In genomic region chrX:81957900-81958545, GRCh38 we compare ENCODE assay signal across 9 cellular contexts.
DNase-seq lines count a peak whose midpoint lies in the region; ATAC-seq, FAIRE-seq and TF ChIP-seq lines count a peak whose summit lies in the region.
"Had no signal": no experiment of that assay in that cellular context is flagged by ENCODE, and none has a peak within 500 bp of the region (broad histone marks: within the 10 kb centered on the region; RNA-seq: fewer than 3 reads in every experiment).

No MANE protein-coding gene starts in this region.

- FAIRE-seq in keratinocyte (lab: Jason Lieb, UNC) = no peak

- H2AK5ac ChIP-seq in H9 (ENCODE audit: insufficient read length, low read length) = no peak overlapping the region

- H2BK5ac ChIP-seq in H9 (ENCODE audit: insufficient read length, low read length) = no peak overlapping the region

- H3K23ac ChIP-seq in H9 (ENCODE audit: insufficient read length, low read depth, low read length) = no peak overlapping the region

- H3K79me1 ChIP-seq in H9 (ENCODE audit: insufficient read depth, low read depth, low read length, poor library complexity, severe bottlenecking) = no peaks in the 10 kb centered on the region

- H3K27me3 Mint-ChIP-seq in H9 (ENCODE audit: low read depth) = no peaks in the 10 kb centered on the region
- H3K27me3 Mint-ChIP-seq in activated T-helper 17 cell treated with anti-CD3 and anti-CD28 coated beads, Interleukin-2, amount 50 U/mL, for 72 hours = no peaks in the 10 kb centered on the region

- peaks cover 50 to 65% of the 10 kb centered on the region in 2 experiments for H3K9me3 Mint-ChIP-seq in H9
- H3K9me3 Mint-ChIP-seq in activated T-helper 17 cell treated with anti-CD3 and anti-CD28 coated beads, Interleukin-2, amount 50 U/mL, for 72 hours = no peaks in the 10 kb centered on the region

- POLR2A ChIA-PET in GM10248 (lab: Yijun Ruan, JAX) (no interaction called here), PC-9 (lab: Charles Lee; ENCODE audit: unreplicated experiment) (no interaction called here)

- H3K56ac ChIP-seq in H9 (ENCODE audit: insufficient read length, low read depth, low read length) = no peak overlapping the region

- no peak overlapping the region for H3K14ac ChIP-seq in H9 (ENCODE audit: insufficient read depth, low read length)

- peaks cover 0 to 6% (median 1%) of the 10 kb centered on the region in 3 experiments; a peak in 2 of 7 replicates for H3K36me3 Mint-ChIP-seq in H9 (ENCODE audit: insufficient read depth in 1 of 3, low read depth in 3 of 3)
- no peaks in the 10 kb centered on the region for H3K36me3 Mint-ChIP-seq in activated T-helper 17 cell treated with anti-CD3 and anti-CD28 coated beads, Interleukin-2, amount 50 U/mL, for 72 hours (ENCODE audit: low read depth)

- no peak overlapping the region for H3K27ac Mint-ChIP-seq in H9
- no peak overlapping the region for H3K27ac Mint-ChIP-seq in activated T-helper 17 cell treated with anti-CD3 and anti-CD28 coated beads, Interleukin-2, amount 50 U/mL, for 72 hours

- TF ChIP-seq CTCF in GM10248 (IDR thresholded peaks at IDR 0.05; ENCODE audit: control extremely low read depth, extremely low read depth, low read depth, missing control alignments) = peak; percentile 27
- TF ChIP-seq CTCF in H9 (conservative IDR thresholded peaks at IDR 0.05) = peak; percentile 52; the same call in 2 of the 3 replicates
- TF ChIP-seq CTCF in PC-9 (conservative IDR thresholded peaks at IDR 0.05) = peak; percentile 47; the same call in 1 of the 2 replicates
- TF ChIP-seq CTCF in keratinocyte (optimal IDR thresholded peaks at IDR 0.05 in 1 of 3, IDR thresholded peaks at IDR 0.05 in 1 of 3, conservative IDR thresholded peaks at IDR 0.05 in 1 of 3; ENCODE audit: extremely low read depth in 1 of 3, insufficient read depth in 2 of 3, low read length in 3 of 3) = peak in 2 of 3 experiments; percentile 25 to 43
- TF ChIP-seq CTCF in suprapubic skin (IDR thresholded peaks at IDR 0.05) = no peak

- H3K4me1 ChIP-seq in H9 (ENCODE audit: insufficient read depth, low read length) (no peaks in the 10 kb centered on the region), PC-9 (replicated peaks; ENCODE audit: insufficient read depth) (no peaks in the 10 kb centered on the region), keratinocyte (ENCODE audit: control insufficient read depth, extremely low read depth, insufficient read depth, low read length) (no peaks in the 10 kb centered on the region), aorta (ENCODE audit: control insufficient read depth in 1 of 2, insufficient read depth in 2 of 2, low read length in 2 of 2) (no peaks in the 10 kb centered on the region), suprapubic skin (no peaks in the 10 kb centered on the region)

- WGBS in H9 (ENCODE audit: extremely low coverage, insufficient read length, low lambda C conversion rate) = no CpG with 5 or more reads among the region's 1 CpG
- 3 to 7% methylated on average over 1 of the region's 1 CpG for WGBS in aorta, 2 donors
- 23% methylated on average over 1 of the region's 1 CpG for WGBS in suprapubic skin

- dilution Hi-C loops in keratinocyte (cut with MboI; ENCODE audit: extremely low pct_ligation_motif_present, low sequenced_read_pairs) = no loop called here

- no peak overlapping the region for H3K9ac ChIP-seq in H9 (ENCODE audit: extremely low read depth, insufficient read length, low read length)
- no peak overlapping the region for H3K9ac ChIP-seq in keratinocyte (ENCODE audit: control insufficient read depth, extremely low read depth, insufficient read depth, low read length)

- no peak overlapping the region for H2BK15ac ChIP-seq in H9 (ENCODE audit: low read depth, low read length)

- no peak overlapping the region for H4K91ac ChIP-seq in H9 (ENCODE audit: insufficient read length, low read depth, low read length)

- intact Hi-C loops in PC-9 (cut with micrococcal nuclease; ENCODE audit: unreplicated experiment) (loop anchor here (5.0 kb wide), 1 partner anchor 1679 kb away; no protein-coding TSS in a partner anchor), aorta (cut with DNase I) (no loop called here)

- no peaks in the 10 kb centered on the region for H3K4me1 Mint-ChIP-seq in H9
- no peaks in the 10 kb centered on the region for H3K4me1 Mint-ChIP-seq in activated T-helper 17 cell treated with anti-CD3 and anti-CD28 coated beads, Interleukin-2, amount 50 U/mL, for 72 hours

- H3T11ph ChIP-seq in H9 (ENCODE audit: low read length) = no peak overlapping the region

- BruUV-seq in PC-9 (replicated peaks; lab: Mats Ljungman, UMichigan) = no TSS peak

- no peaks in the 10 kb centered on the region for H3K79me2 ChIP-seq in H9 (ENCODE audit: insufficient read depth, low read length)
- H3K79me2 ChIP-seq in PC-9 (ENCODE audit: low read depth) = no peaks in the 10 kb centered on the region
- H3K79me2 ChIP-seq in keratinocyte (ENCODE audit: control insufficient read depth, insufficient read depth, low read length) = no peaks in the 10 kb centered on the region

- H3K9me2 ChIP-seq in PC-9 (ENCODE audit: insufficient read depth) = no peaks in the 10 kb centered on the region

- H4K20me1 ChIP-seq in H9 (ENCODE audit: control insufficient read depth, insufficient read depth, insufficient read length) = no peaks in the 10 kb centered on the region
- no peaks in the 10 kb centered on the region for H4K20me1 ChIP-seq in PC-9 (ENCODE audit: insufficient read depth)
- H4K20me1 ChIP-seq in keratinocyte (ENCODE audit: control insufficient read depth, extremely low read depth, insufficient read depth, low read length) = no peaks in the 10 kb centered on the region

- H2BK20ac ChIP-seq in H9 (ENCODE audit: low read depth, low read length, poor library complexity, severe bottlenecking) = no peak overlapping the region

- DNase-seq in GM10248 (ENCODE audit: extremely low spot score) = peak; percentile 13
- DNase-seq in H9 = no peak
- no peak for DNase-seq in PC-9
- DNase-seq in keratinocyte (ENCODE audit: low read depth, low spot score) = no peak
- no peak for DNase-seq in stimulated activated CD4-positive, alpha-beta T cell treated with anti-CD3 and anti-CD28 coated beads, Interleukin-1b, Interleukin-23, amount 100 ng/mL, for 48 hours
- no peak for DNase-seq in aorta
- no peak for DNase-seq in suprapubic skin (ENCODE audit: low spot score in 2 of 2)

- H3K4me2 ChIP-seq in H9 (ENCODE audit: insufficient read depth, insufficient read length, low read length) (no peak overlapping the region), PC-9 (no peak overlapping the region), keratinocyte (ENCODE audit: control insufficient read depth, extremely low read depth, insufficient read depth, low read depth, low read length) (no peak overlapping the region)

- no peak overlapping the region for H3K27ac ChIP-seq in H9 (ENCODE audit: insufficient read length, low read depth, low read length)
- H3K27ac ChIP-seq in PC-9 = no peak overlapping the region
- H3K27ac ChIP-seq in keratinocyte (ENCODE audit: control insufficient read depth, insufficient read depth, low read length) = no peak overlapping the region
- H3K27ac ChIP-seq in aorta (ENCODE audit: low read depth in 1 of 2, low read length in 2 of 2) = no peak overlapping the region
- H3K27ac ChIP-seq in suprapubic skin = no peak overlapping the region
- H3K27ac ChIP-seq: skin epidermis had no signal

- no peak overlapping the region for H3K4me3 Mint-ChIP-seq in H9
- no peak overlapping the region for H3K4me3 Mint-ChIP-seq in activated T-helper 17 cell treated with anti-CD3 and anti-CD28 coated beads, Interleukin-2, amount 50 U/mL, for 72 hours

- H3K27me3 ChIP-seq in H9 (ENCODE audit: insufficient read depth, low read length) = no peaks in the 10 kb centered on the region
- no peaks in the 10 kb centered on the region for H3K27me3 ChIP-seq in PC-9 (ENCODE audit: insufficient read depth, low read depth)
- no peaks in the 10 kb centered on the region for H3K27me3 ChIP-seq in keratinocyte (ENCODE audit: control insufficient read depth, extremely low read depth, insufficient read depth, low read length)
- H3K27me3 ChIP-seq in aorta (ENCODE audit: control insufficient read depth in 1 of 2, insufficient read depth in 2 of 2, low read length in 1 of 2) = no peaks in the 10 kb centered on the region
- H3K27me3 ChIP-seq in suprapubic skin = no peaks in the 10 kb centered on the region

- H3K9me3 ChIP-seq in H9 (ENCODE audit: control insufficient read depth, low read depth, low read length) (peaks cover 48% of the 10 kb centered on the region), PC-9 (ENCODE audit: insufficient read depth, low read depth) (no peaks in the 10 kb centered on the region), keratinocyte (ENCODE audit: control insufficient read depth, low read depth, low read length) (no peaks in the 10 kb centered on the region), aorta (ENCODE audit: control insufficient read depth, low read length) (no peaks in the 10 kb centered on the region), suprapubic skin (no peaks in the 10 kb centered on the region)

- TF ChIP-seq POLR2A in suprapubic skin (IDR thresholded peaks at IDR 0.05) = no peak

- no peak overlapping the region for H2BK120ac ChIP-seq in H9 (ENCODE audit: low read depth, low read length, poor library complexity, severe bottlenecking)

- H3F3A ChIP-seq in PC-9 (ENCODE audit: insufficient read depth, low read depth) = no peaks in the 10 kb centered on the region

- TF ChIP-seq EP300 in suprapubic skin (IDR thresholded peaks at IDR 0.05) = no peak

- H3K36me3 ChIP-seq in PC-9 (ENCODE audit: low read depth) = no peaks in the 10 kb centered on the region
- no peaks in the 10 kb centered on the region for H3K36me3 ChIP-seq in keratinocyte (ENCODE audit: control insufficient read depth in 2 of 2, extremely low read depth in 1 of 2, insufficient read depth in 2 of 2, low read length in 2 of 2)
- H3K36me3 ChIP-seq in aorta (ENCODE audit: control insufficient read depth in 1 of 2, insufficient read depth in 2 of 2, low read length in 1 of 2) = no peaks in the 10 kb centered on the region
- H3K36me3 ChIP-seq in suprapubic skin = no peaks in the 10 kb centered on the region

- no peak overlapping the region for H3K18ac ChIP-seq in H9 (ENCODE audit: insufficient read length, low read depth, low read length)

- no peaks in the 10 kb centered on the region for H3K23me2 ChIP-seq in H9 (ENCODE audit: insufficient read length, low read depth, low read length, poor library complexity, severe bottlenecking)

- H4K5ac ChIP-seq in H9 (ENCODE audit: insufficient read length, low read depth, low read length) = no peak overlapping the region

- CTCF ChIA-PET in GM10248 (lab: Yijun Ruan, JAX) = interaction anchor here (0.6 to 1.4 kb wide), 4 partner anchors 11 to 1678 kb away, joined by 3 to 7 read pairs (median 4); no protein-coding TSS in a partner anchor
- CTCF ChIA-PET in PC-9 (lab: Charles Lee) = no interaction called here

- no peak overlapping the region for H2BK12ac ChIP-seq in H9 (ENCODE audit: insufficient read length, low read depth, low read length)

- H4K8ac ChIP-seq in H9 (replicated peaks; ENCODE audit: insufficient read length, low read depth, low read length) = no peak overlapping the region

- H2AFZ ChIP-seq in H9 (ENCODE audit: low read length) (no peak overlapping the region), PC-9 (no peak overlapping the region), keratinocyte (ENCODE audit: control insufficient read depth, low read length) (no peak overlapping the region)

- no peaks in the 10 kb centered on the region for H3K9me1 ChIP-seq in keratinocyte (ENCODE audit: control insufficient read depth, extremely low read depth, insufficient read depth, low read length)

- no peak overlapping the region for H3K4ac ChIP-seq in H9 (ENCODE audit: low read depth, low read length)

- H3K4me3 ChIP-seq in PC-9 (no peak overlapping the region), keratinocyte (ENCODE audit: control insufficient read depth in 2 of 3, extremely low read depth in 1 of 3, insufficient read depth in 2 of 3, low read depth in 1 of 3, low read length in 3 of 3) (no peak overlapping the region), aorta (ENCODE audit: low read length in 2 of 2) (no peak overlapping the region), suprapubic skin (no peak overlapping the region)
- H3K4me3 ChIP-seq: skin epidermis had no signal

- ATAC-seq in aorta (ENCODE audit: low FRiP score) = no peak
- no peak for ATAC-seq in activated T-helper 17 cell treated with anti-CD3 and anti-CD28 coated beads, Interleukin-2, amount 50 U/mL, for 72 hours (replicated peaks)

Comparison
In these comparisons a context has a peak if more than half of its experiments do, and no peak if none do; other contexts are left out.
1. CTCF ChIP-seq: peak in GM10248 (single experiment), H9 (single experiment), PC-9 (single experiment) and keratinocyte (2 of 3); none in suprapubic skin (0 of 2).